In genomic region chr1:183025782-183026774, GRCh38 we compare ENCODE assay signal across 9 cellular contexts. TPM values are rescaled to one million over a fixed set of nuclear protein-coding genes. Genes with fewer than 3 reads are reported as not detected.
DNase-seq lines count a peak whose midpoint lies in the region; ATAC-seq, FAIRE-seq and TF ChIP-seq lines count a peak whose summit lies in the region.
"Had no signal": no experiment of that assay in that cellular context is flagged by ENCODE, and none has a peak within 500 bp of the region (broad histone marks: within the 10 kb centered on the region; RNA-seq: fewer than 3 reads in every experiment).

No MANE protein-coding gene starts in this region.

- WGBS in sigmoid colon, 2 donors = 43 to 58% methylated on average over 4 of the region's 4 CpGs

- no peaks in the 10 kb centered on the region for H4K20me1 ChIP-seq in endothelial cell of umbilical vein (replicated peaks; ENCODE audit: control insufficient read depth, extremely low read depth, insufficient read depth, low read length)

- H3K27me3 ChIP-seq in endothelial cell of umbilical vein (ENCODE audit: control insufficient read depth in 2 of 2, insufficient read depth in 2 of 2, low read length in 2 of 2) (no peaks in the 10 kb centered on the region), sigmoid colon (no peaks in the 10 kb centered on the region)

- H3K4me2 ChIP-seq in endothelial cell of umbilical vein (ENCODE audit: insufficient read depth, low read length) = peak overlapping the region; percentile 99

- H3K9me1 ChIP-seq in endothelial cell of umbilical vein (replicated peaks; ENCODE audit: control insufficient read depth, extremely low read depth, insufficient read depth, low read length) = no peaks in the 10 kb centered on the region

- TF ChIP-seq EP300 in sigmoid colon (IDR thresholded peaks at IDR 0.05) = no peak

- no peak for FAIRE-seq in endothelial cell of umbilical vein (lab: Jason Lieb, UNC)
- FAIRE-seq: endometrium had no signal

- in situ Hi-C loops in GM13976 (cut with MboI; ENCODE audit: low sequenced_read_pairs, unreplicated experiment) = no loop called here

- POLR2A ChIA-PET in endothelial cell of umbilical vein (lab: Charles Lee) = no interaction called here

- H3K4me1 ChIP-seq in endothelial cell of umbilical vein (ENCODE audit: control insufficient read depth, extremely low read depth, insufficient read depth, low read length) (peaks cover 44% of the 10 kb centered on the region), sigmoid colon (peaks cover 0 to 64% (median 53%) of the 10 kb centered on the region in 4 donors)

- peak overlapping the region; percentile 85 for H3K9ac ChIP-seq in endothelial cell of umbilical vein (replicated peaks; ENCODE audit: extremely low read depth, insufficient read depth, low read length)

- no peak overlapping the region for H2AFZ ChIP-seq in endothelial cell of umbilical vein (ENCODE audit: low read depth, low read length)

- H3K9me3 ChIP-seq in endothelial cell of umbilical vein (replicated peaks; ENCODE audit: control insufficient read depth, insufficient read depth, low read length) (no peaks in the 10 kb centered on the region), sigmoid colon (no peaks in the 10 kb centered on the region)

- BruUV-seq in endothelial cell of umbilical vein (replicated peaks; lab: Mats Ljungman, UMichigan) = no TSS peak

- CTCF ChIA-PET in endothelial cell of umbilical vein (lab: Charles Lee) = interaction anchor here (0.7 to 6.0 kb wide), 7 partner anchors 39 to 209 kb away, joined by 3 to 49 read pairs (median 4); no protein-coding TSS in a partner anchor

- H3K27ac ChIP-seq in endothelial cell of umbilical vein (ENCODE audit: insufficient read depth, low read depth, low read length) = no peak overlapping the region
- H3K27ac ChIP-seq in sigmoid colon = peak overlapping the region; percentile 100

- peaks cover 77% of the 10 kb centered on the region for H3K79me2 ChIP-seq in endothelial cell of umbilical vein (ENCODE audit: control insufficient read depth, insufficient read depth, low read length)

- intact Hi-C loops in endothelial cell of umbilical vein (cut with micrococcal nuclease) (loop anchor here (2.0 kb wide), 1 partner anchor 15 kb away; no protein-coding TSS in a partner anchor), sigmoid colon (cut with DNase I) (loop anchor here (5.0 kb wide), 1 partner anchor 61 kb away; no protein-coding TSS in a partner anchor)

- DNase-seq in GM13976 (ENCODE audit: low spot score) = peak; percentile 32
- DNase-seq in NCI-H226 = peak; percentile 59
- DNase-seq in endothelial cell of umbilical vein (ENCODE audit: low read depth, low spot score) = no peak
- no peak for DNase-seq in sigmoid colon
- no peak for DNase-seq in stimulated activated naive CD4-positive, alpha-beta T cell treated with Interleukin-2 at 50 U/mL for 16 hours (lab: John Stamatoyannopoulos, UW)
- no peak for DNase-seq in GDM1 (lab: John Stamatoyannopoulos, UW)

- dilution Hi-C loops in endothelial cell of umbilical vein (cut with MboI; ENCODE audit: extremely low pct_ligation_motif_present, low sequenced_read_pairs) = no loop called here

- peaks cover 0 to 3% of the 10 kb centered on the region in 2 experiments for H3K36me3 ChIP-seq in endothelial cell of umbilical vein (ENCODE audit: control insufficient read depth in 2 of 2, extremely low read depth in 1 of 2, insufficient read depth in 2 of 2, low read length in 2 of 2)
- no peaks in the 10 kb centered on the region for H3K36me3 ChIP-seq in sigmoid colon

- peak overlapping the region in 2 of 3 experiments; percentile 22 to 96 for H3K4me3 ChIP-seq in endothelial cell of umbilical vein (replicated peaks in 1 of 3; ENCODE audit: insufficient read depth in 1 of 3, low read depth in 1 of 3, low read length in 3 of 3)
- H3K4me3 ChIP-seq in sigmoid colon = peak overlapping the region; percentile 86 to 97 (median 90)

- no peak for TF ChIP-seq POLR2A in endothelial cell of umbilical vein (IDR thresholded peaks at IDR 0.05; ENCODE audit: low read depth, low read length)
- TF ChIP-seq POLR2A in sigmoid colon (IDR thresholded peaks at IDR 0.05) = no peak

- no peak for ATAC-seq in HG03139 (IDR thresholded peaks at IDR 0.05; ENCODE audit: unreplicated experiment)
- ATAC-seq in GM21526 (IDR thresholded peaks at IDR 0.05; ENCODE audit: low FRiP score, unreplicated experiment) = no peak

- no peak for TF ChIP-seq CTCF in GM13976 (IDR thresholded peaks at IDR 0.05; ENCODE audit: borderline replicate concordance, control extremely low read depth, extremely low read depth, insufficient read depth, missing control alignments)
- TF ChIP-seq CTCF in endothelial cell of umbilical vein (IDR thresholded peaks at IDR 0.05; ENCODE audit: extremely low read depth in 1 of 2, insufficient read depth in 1 of 2, low read depth in 1 of 2, low read length in 2 of 2) = no peak
- no peak for TF ChIP-seq CTCF in sigmoid colon (IDR thresholded peaks at IDR 0.05)

TF ChIP-seq in endothelial cell of umbilical vein, 7 proteins besides CTCF, POLR2A, EP300 and RAD21:
- no peak for TF ChIP-seq POLR2AphosphoS5 (IDR thresholded peaks at IDR 0.05; ENCODE audit: insufficient read depth, low read depth, low read length)
- TF ChIP-seq JUN (IDR thresholded peaks at IDR 0.05; ENCODE audit: borderline replicate concordance, insufficient read depth, insufficient read length, low read depth) = no peak
- TF ChIP-seq EZH2 (IDR thresholded peaks at IDR 0.05; ENCODE audit: borderline replicate concordance, low read depth, low read length, severe bottlenecking) = no peak
- TF ChIP-seq MYC (IDR thresholded peaks at IDR 0.05; ENCODE audit: low read depth, low read length) = no peak

RNA-seq across cellular contexts. Expression of gene LAMC1, which starts 2.9 kb away (rescaled TPM):
- total RNA-seq in endothelial cell of umbilical vein (202 and 216 TPM in 2 replicates), sigmoid colon (100 to 1,000 TPM; 269 to 542 (median 281) TPM)
- polyA plus RNA-seq in endothelial cell of umbilical vein (81.6 and 92.5 TPM in 2 replicates), sigmoid colon (10 to 100 TPM in 2 of 3 donors, 1 to 10 TPM in 1; 3.5 to 28.9 (median 18.0) TPM)
- 93.6 and 105 TPM in 2 replicates for polyA plus RNA-seq in endothelial cell of umbilical vein (2011; cell fraction: cytosol; rRNA removed)
- 151 and 214 TPM in 2 replicates for polyA plus RNA-seq in endothelial cell of umbilical vein (2011; cell fraction: nucleus; rRNA removed)
- 191 and 205 TPM in 2 replicates for polyA plus RNA-seq in endothelial cell of umbilical vein (2012)
- 218 and 293 TPM in 2 replicates for polyA minus RNA-seq in endothelial cell of umbilical vein
- 22.8 TPM for polyA minus RNA-seq in endothelial cell of umbilical vein (2011; cell fraction: cytosol; rRNA and poly(A)+ RNA removed)
- 130 and 167 TPM in 2 replicates for polyA minus RNA-seq in endothelial cell of umbilical vein (2011; cell fraction: nucleus; rRNA and poly(A)+ RNA removed)

Comparison
In these comparisons a context has a peak if more than half of its experiments do, and no peak if none do; other contexts are left out.
1. DNase-seq: peak in GM13976 (single experiment) and NCI-H226 (single experiment); none in endothelial cell of umbilical vein (single experiment), sigmoid colon (single experiment), stimulated activated naive CD4-positive, alpha-beta T cell treated with Interleukin-2 at 50 U/mL for 16 hours (single experiment) and GDM1 (single experiment).